ENCODE assay signal across 2 cellular contexts in genomic region chr2:175864131-175864728, GRCh38.
TF ChIP-seq lines count a peak whose summit lies in the region.

No MANE protein-coding gene starts in this region.

TF ChIP-seq in H1, 55 proteins besides CTCF, POLR2A, EP300 and RAD21 (continued from another document):
- TF ChIP-seq SIN3A (conservative IDR thresholded peaks at IDR 0.05 in 1 of 2, IDR thresholded peaks at IDR 0.05 in 1 of 2; ENCODE audit: low read depth in 1 of 2, low read length in 2 of 2) (no peak), SRF (IDR thresholded peaks at IDR 0.05; ENCODE audit: low read depth, low read length) (no peak), RBBP5 (IDR thresholded peaks at IDR 0.05; ENCODE audit: borderline replicate concordance, low read depth, low read length) (no peak), KDM1A (IDR thresholded peaks at IDR 0.05; ENCODE audit: borderline replicate concordance, low read length) (no peak), ATF2 (IDR thresholded peaks at IDR 0.05; ENCODE audit: low read length) (no peak), SP2 (IDR thresholded peaks at IDR 0.05; ENCODE audit: low read length) (no peak), EGR1 (IDR thresholded peaks at IDR 0.05; ENCODE audit: borderline replicate concordance, low read depth, low read length) (no peak), RXRA (IDR thresholded peaks at IDR 0.05; ENCODE audit: insufficient read depth, low read depth, low read length) (no peak), HDAC2 (IDR thresholded peaks at IDR 0.05; ENCODE audit: borderline replicate concordance in 1 of 2, low read depth in 2 of 2, low read length in 2 of 2) (no peak), EZH2 (IDR thresholded peaks at IDR 0.05; ENCODE audit: low read depth, low read length, severe bottlenecking) (no peak), SIX5 (IDR thresholded peaks at IDR 0.05; ENCODE audit: low read depth, low read length) (no peak), TCF12 (IDR thresholded peaks at IDR 0.05; ENCODE audit: low read depth, low read length) (no peak)
TF ChIP-seq in H1: peak in this region for 0.

TF ChIP-seq in neural cell, 6 proteins besides CTCF, POLR2A, EP300 and RAD21:
- TF ChIP-seq REST (IDR thresholded peaks at IDR 0.05; ENCODE audit: borderline replicate concordance) (no peak), POLR2AphosphoS5 (IDR thresholded peaks at IDR 0.05) (no peak), EZH2 (IDR thresholded peaks at IDR 0.05; ENCODE audit: borderline replicate concordance, insufficient read depth, low read length, poor library complexity, severe bottlenecking) (no peak), SMC3 (conservative IDR thresholded peaks at IDR 0.05; ENCODE audit: poor library complexity) (no peak), MXI1 (conservative IDR thresholded peaks at IDR 0.05; ENCODE audit: poor library complexity, severe bottlenecking) (no peak), TAF1 (IDR thresholded peaks at IDR 0.05; ENCODE audit: low read depth) (no peak)
